15 cellular contexts compared by ENCODE assay signal in genomic region chr2:170362313-170362795, GRCh38.
DNase-seq lines count a peak whose midpoint lies in the region; ATAC-seq, FAIRE-seq and TF ChIP-seq lines count a peak whose summit lies in the region.
"Had no signal": no experiment of that assay in that cellular context is flagged by ENCODE, and none has a peak within 500 bp of the region (broad histone marks: within the 10 kb centered on the region; RNA-seq: fewer than 3 reads in every experiment).

No MANE protein-coding gene starts in this region.

- H3K18ac ChIP-seq in H1 (ENCODE audit: extremely low read depth, low read length) = no peak overlapping the region

- H3K36me3 Mint-ChIP-seq in activated naive CD4-positive, alpha-beta T cell treated with anti-CD3 and anti-CD28 coated beads, Interleukin-2, amount 50 U/mL, for 72 hours = no peaks in the 10 kb centered on the region
- no peaks in the 10 kb centered on the region for H3K36me3 Mint-ChIP-seq in activated CD8-positive, alpha-beta T cell treated with anti-CD3 and anti-CD28 coated beads for 36 hours (ENCODE audit: low read depth)
- H3K36me3 Mint-ChIP-seq: CD14-positive monocyte had no signal

- no peak for TF ChIP-seq EP300 in H1 (IDR thresholded peaks at IDR 0.05; ENCODE audit: borderline replicate concordance in 1 of 2, low read depth in 2 of 2, low read length in 2 of 2)

- no peak overlapping the region for H3K9ac ChIP-seq in H1 (replicated peaks in 1 of 4; ENCODE audit: extremely low read depth in 1 of 4, low read depth in 3 of 4, low read length in 3 of 4)

- peak overlapping the region; percentile 81 to 93 for H3K27ac Mint-ChIP-seq in activated naive CD4-positive, alpha-beta T cell treated with anti-CD3 and anti-CD28 coated beads, Interleukin-2, amount 50 U/mL, for 72 hours
- peak overlapping the region; percentile 84 for H3K27ac Mint-ChIP-seq in activated CD8-positive, alpha-beta T cell treated with anti-CD3 and anti-CD28 coated beads for 36 hours
- H3K27ac Mint-ChIP-seq: CD14-positive monocyte had no signal

- no peaks in the 10 kb centered on the region for H3K23me2 ChIP-seq in H1 (ENCODE audit: low read depth, low read length)

- H2BK20ac ChIP-seq in H1 (ENCODE audit: low read length) = peak overlapping the region; percentile 38; the same call in 1 of the 2 replicates

- TF ChIP-seq RAD21 in H1 (IDR thresholded peaks at IDR 0.05 in 1 of 2, conservative IDR thresholded peaks at IDR 0.05 in 1 of 2; ENCODE audit: low read depth in 2 of 2, low read length in 2 of 2) = no peak

- no peak for DNase-seq in activated naive CD4-positive, alpha-beta T cell treated with anti-CD3 and anti-CD28 coated beads, Interleukin-2, amount 50 U/mL, for 72 hours (ENCODE audit: low spot score in 2 of 2)
- DNase-seq in activated naive CD4-positive, alpha-beta T cell treated with anti-CD3 and anti-CD28 coated beads, Interleukin-2, amount 50 U/mL, for 16 hours = no peak
- no peak for DNase-seq in activated CD8-positive, alpha-beta T cell treated with anti-CD3 and anti-CD28 coated beads for 36 hours
- DNase-seq in H1 (ENCODE audit: low read depth in 1 of 2, low spot score in 2 of 2) (no peak), NCI-H524 (lab: John Stamatoyannopoulos, UW) (no peak), NCI-H1092 treated with DMSO at 0.1 percent for 48 hours (lab: John Stamatoyannopoulos, UW) (no peak)
- DNase-seq: activated effector memory CD4-positive, alpha-beta T cell treated with anti-CD3 and anti-CD28 coated beads, Interleukin-2, amount 50 U/mL, for 16 hours; dermis blood vessel endothelial cell; mammary epithelial cell; NCI-H187; NCI-H774; nucleus accumbens had no signal

- no peaks in the 10 kb centered on the region for H3K9me3 Mint-ChIP-seq in activated naive CD4-positive, alpha-beta T cell treated with anti-CD3 and anti-CD28 coated beads, Interleukin-2, amount 50 U/mL, for 72 hours
- H3K9me3 Mint-ChIP-seq in activated CD8-positive, alpha-beta T cell treated with anti-CD3 and anti-CD28 coated beads for 36 hours = no peaks in the 10 kb centered on the region
- H3K9me3 Mint-ChIP-seq: CD14-positive monocyte had no signal

- no peak overlapping the region for H2BK12ac ChIP-seq in H1 (ENCODE audit: low read depth, low read length)

- CTCF ChIA-PET in activated CD8-positive, alpha-beta T cell treated with anti-CD3 and anti-CD28 coated beads for 36 hours (lab: Charles Lee) = interaction anchor here (1.1 to 6.3 kb wide), 15 partner anchors 9 to 511 kb away, joined by 3 to 67 read pairs (median 7); partner anchors contain the start of gene GAD1
- CTCF ChIA-PET in H1 (lab: Charles Lee; ENCODE audit: partially characterized antibody) = interaction anchor here (1.0 to 7.6 kb wide), 15 partner anchors 8 to 452 kb away, joined by 3 to 68 read pairs (median 11); partner anchors contain the start of gene GAD1

- H3K79me1 ChIP-seq in H1 (ENCODE audit: low read depth, low read length) = no peaks in the 10 kb centered on the region

- no peak overlapping the region for H2BK5ac ChIP-seq in H1 (ENCODE audit: low read depth, low read length)

- H3K27me3 ChIP-seq in H1 (replicated peaks in 1 of 4; ENCODE audit: control insufficient read depth in 3 of 4, extremely low read depth in 1 of 4, insufficient read depth in 3 of 4, low read length in 3 of 4) = no peaks in the 10 kb centered on the region

- peak overlapping the region; percentile 3 for H4K91ac ChIP-seq in H1 (replicated peaks; ENCODE audit: insufficient read length, low read length)

- H3K4me2 ChIP-seq in H1 (ENCODE audit: insufficient read depth in 1 of 2, low read depth in 2 of 2, low read length in 2 of 2) = no peak overlapping the region

- H3K14ac ChIP-seq in H1 (ENCODE audit: insufficient read length) = no peak overlapping the region

- H2BK120ac ChIP-seq in H1 (replicated peaks; ENCODE audit: low read depth, low read length) = no peak overlapping the region

- intact Hi-C loops in activated CD8-positive, alpha-beta T cell treated with anti-CD3 and anti-CD28 coated beads for 36 hours (cut with micrococcal nuclease) = no loop called here

- POLR2A ChIA-PET in activated CD8-positive, alpha-beta T cell treated with anti-CD3 and anti-CD28 coated beads for 36 hours (lab: Charles Lee) = interaction anchor here (1.2 to 1.3 kb wide), 3 partner anchors 8 to 39 kb away, joined by 3 to 7 read pairs (median 4); no protein-coding TSS in a partner anchor
- POLR2A ChIA-PET in H1 (lab: Charles Lee; ENCODE audit: partially characterized antibody) = no interaction called here

- no peak overlapping the region for H3K4ac ChIP-seq in H1 (replicated peaks; ENCODE audit: insufficient read length, low read depth, low read length)

- no peaks in the 10 kb centered on the region for H3K9me3 ChIP-seq in H1 (ENCODE audit: insufficient read depth in 2 of 2, low read depth in 1 of 2, low read length in 1 of 2)

- H3K56ac ChIP-seq in H1 (replicated peaks; ENCODE audit: insufficient read length, low read depth, low read length) = no peak overlapping the region

- TF ChIP-seq POLR2A in H1 (IDR thresholded peaks at IDR 0.05; ENCODE audit: control extremely low read depth in 1 of 2, low read depth in 2 of 2, low read length in 2 of 2) = no peak

- no peak overlapping the region for H4K8ac ChIP-seq in H1 (ENCODE audit: extremely low read depth, insufficient read depth, low read length)

- peak overlapping the region; percentile 61; the same call in 1 of the 2 replicates for H2BK15ac ChIP-seq in H1 (ENCODE audit: low read length)

- H3K36me3 ChIP-seq in H1 (ENCODE audit: control insufficient read depth in 2 of 4, insufficient read depth in 4 of 4, low read length in 3 of 4) = no peaks in the 10 kb centered on the region

- peak; percentile 48 to 73 for ATAC-seq in activated naive CD4-positive, alpha-beta T cell treated with anti-CD3 and anti-CD28 coated beads, Interleukin-2, amount 50 U/mL, for 72 hours
- peak; percentile 58 for ATAC-seq in activated CD8-positive, alpha-beta T cell treated with anti-CD3 and anti-CD28 coated beads for 36 hours
- ATAC-seq in HG02852 (IDR thresholded peaks at IDR 0.05; ENCODE audit: unreplicated experiment) = no peak
- ATAC-seq: Right ventricle myocardium inferior had no signal

- H3K27ac ChIP-seq in H1 (ENCODE audit: low read depth, low read length) = no peak overlapping the region

- H3K27me3 Mint-ChIP-seq in activated CD8-positive, alpha-beta T cell treated with anti-CD3 and anti-CD28 coated beads for 36 hours = peaks cover 18% of the 10 kb centered on the region

- no peak overlapping the region for H3K23ac ChIP-seq in H1 (ENCODE audit: insufficient read length)

- TF ChIP-seq CTCF in activated CD8-positive, alpha-beta T cell treated with anti-CD3 and anti-CD28 coated beads for 36 hours (IDR thresholded peaks at IDR 0.05) = no peak
- no peak for TF ChIP-seq CTCF in H1 (IDR thresholded peaks at IDR 0.05; ENCODE audit: control extremely low read depth in 1 of 3, insufficient read depth in 1 of 3, low read depth in 1 of 3, low read length in 3 of 3)

- peaks cover 27% of the 10 kb centered on the region for H3K4me1 Mint-ChIP-seq in activated CD8-positive, alpha-beta T cell treated with anti-CD3 and anti-CD28 coated beads for 36 hours (ENCODE audit: low read depth)

- H3K4me1 ChIP-seq in H1 (replicated peaks in 1 of 4; ENCODE audit: control insufficient read depth in 3 of 4, insufficient read depth in 4 of 4, low read length in 3 of 4) = peaks cover 0 to 13% (median 4%) of the 10 kb centered on the region in 4 experiments; a peak in 3 of 7 replicates

- no peak overlapping the region for H3K4me3 ChIP-seq in H1 (ENCODE audit: extremely low read depth in 1 of 4, insufficient read depth in 2 of 4, low read depth in 3 of 4, low read length in 4 of 4)

- WGBS in H1 (ENCODE audit: extremely low coverage in 1 of 2, insufficient coverage in 1 of 2, insufficient read length in 1 of 2, insufficient replicate concordance in 2 of 2, low coverage in 1 of 2, low lambda C conversion rate in 2 of 2, missing lambda C conversion rate in 1 of 2), 2 experiments = 80% methylated on average over 3 of the region's 3 CpGs; no CpG with 5 or more reads in 1 of the 2 experiments

- no peak overlapping the region for H2AFZ ChIP-seq in H1 (ENCODE audit: low read length)

- no peak overlapping the region for H2AK5ac ChIP-seq in H1 (ENCODE audit: low read depth, low read length)

- no peak overlapping the region for H3K4me3 Mint-ChIP-seq in activated CD8-positive, alpha-beta T cell treated with anti-CD3 and anti-CD28 coated beads for 36 hours

- no peaks in the 10 kb centered on the region for H3K79me2 ChIP-seq in H1 (ENCODE audit: control insufficient read depth in 1 of 2, insufficient read depth in 2 of 2, low read length in 2 of 2)

- no peak for FAIRE-seq in H1 (lab: Jason Lieb, UNC)

- no peak overlapping the region for H4K5ac ChIP-seq in H1 (ENCODE audit: insufficient read length, low read depth, low read length)

- no peaks in the 10 kb centered on the region for H4K20me1 ChIP-seq in H1 (replicated peaks in 1 of 2; ENCODE audit: control insufficient read depth in 1 of 2, insufficient read depth in 2 of 2, low read length in 2 of 2)

TF ChIP-seq in H1, 55 proteins besides CTCF, POLR2A, EP300 and RAD21 (continues in another document):
- TF ChIP-seq NRF1 (IDR thresholded peaks at IDR 0.05; ENCODE audit: low read depth, low read length) (no peak), EZH2 (IDR thresholded peaks at IDR 0.05; ENCODE audit: low read depth, low read length, severe bottlenecking) (no peak), HDAC2 (IDR thresholded peaks at IDR 0.05; ENCODE audit: borderline replicate concordance in 1 of 2, low read depth in 2 of 2, low read length in 2 of 2) (no peak), E2F6 (IDR thresholded peaks at IDR 0.05) (no peak), BCL11A (IDR thresholded peaks at IDR 0.05; ENCODE audit: low read depth in 2 of 2, low read length in 2 of 2) (no peak), SP2 (IDR thresholded peaks at IDR 0.05; ENCODE audit: low read length) (no peak)
